Comparison of ENCODE assay signal across 8 cellular contexts in the genomic region with DNA sequence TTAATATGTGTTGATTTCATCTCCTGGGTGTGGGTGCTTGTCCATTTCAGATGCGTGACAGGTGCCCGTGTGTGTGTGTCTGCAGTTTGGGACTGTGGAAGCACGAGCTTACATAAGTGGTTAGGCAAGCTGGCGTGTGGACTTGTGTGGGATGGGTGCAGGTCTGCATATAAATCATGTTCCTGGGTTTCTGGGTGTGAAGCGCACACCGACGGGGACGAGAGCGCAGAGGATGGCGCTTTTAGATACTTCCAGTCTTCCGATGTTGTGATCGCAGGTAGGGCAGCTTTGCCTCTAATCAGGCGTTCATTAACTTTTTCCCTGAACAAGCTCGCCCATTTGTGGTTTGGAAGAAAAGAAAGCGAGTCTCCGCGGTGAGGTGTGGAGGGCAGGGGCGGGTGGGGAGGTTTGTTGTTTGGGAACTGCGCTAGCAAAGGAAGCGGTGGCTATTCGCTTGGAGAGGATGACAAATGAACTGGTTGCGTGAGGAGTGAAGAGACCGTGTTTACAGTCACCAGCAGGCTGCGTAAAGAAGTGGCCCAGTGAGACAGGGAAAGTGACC. TPM values are rescaled to one million over a fixed set of nuclear protein-coding genes. Genes with fewer than 3 reads are reported as not detected.
DNase-seq lines count a peak whose midpoint lies in the region; ATAC-seq and TF ChIP-seq lines count a peak whose summit lies in the region.

No MANE protein-coding gene starts in this region.

- H3K4me1 ChIP-seq in esophagus squamous epithelium (peaks cover 4 to 23% (median 13%) of the 10 kb centered on the region in 3 donors), parathyroid adenoma (peaks cover 5% of the 10 kb centered on the region)

- H3K27ac ChIP-seq in esophagus squamous epithelium (no peak overlapping the region), parathyroid adenoma (no peak overlapping the region), RWPE1 (no peak overlapping the region)

- H3K9ac ChIP-seq in parathyroid adenoma = no peak overlapping the region

- no peaks in the 10 kb centered on the region for H3K79me2 ChIP-seq in parathyroid adenoma

- DNase-seq in ELF-1 (ENCODE audit: low read depth, low spot score) = peak; percentile 45
- peak; percentile 66 for DNase-seq in NCI-H510A treated with DMSO at 0.1 percent for 48 hours (lab: John Stamatoyannopoulos, UW)
- DNase-seq in esophagus squamous epithelium (lab: John Stamatoyannopoulos, UW) = no peak
- no peak for DNase-seq in left colon
- DNase-seq in RWPE1 (ENCODE audit: low spot score) = no peak
- no peak for DNase-seq in NCI-H1048 (lab: John Stamatoyannopoulos, UW)

- H2AFZ ChIP-seq in parathyroid adenoma = peak overlapping the region; percentile 70

- H3K4me3 ChIP-seq in esophagus squamous epithelium (peak overlapping the region in 3 of 4 donors; percentile 28 to 62 (median 44)), parathyroid adenoma (ENCODE audit: low read depth, low read length) (peak overlapping the region; percentile 47)

- peak overlapping the region; percentile 65 for H3K4me2 ChIP-seq in parathyroid adenoma (ENCODE audit: low read length)

- no peak for TF ChIP-seq POLR2A in esophagus squamous epithelium (IDR thresholded peaks at IDR 0.05)

- 1 to 10% methylated on average over 19 to 21 of the region's 24 CpGs for WGBS in esophagus squamous epithelium, 2 donors

- H3K9me3 ChIP-seq in esophagus squamous epithelium (no peaks in the 10 kb centered on the region), parathyroid adenoma (ENCODE audit: control insufficient read depth, low read length) (no peaks in the 10 kb centered on the region)

- CTCF ChIA-PET in RWPE1 (lab: Yijun Ruan, JAX) = interaction anchor here (0.5 kb wide), 1 partner anchor 51 kb away, joined by 4 read pairs; no protein-coding TSS in a partner anchor

- H3K36me3 ChIP-seq in esophagus squamous epithelium (no peaks in the 10 kb centered on the region), parathyroid adenoma (ENCODE audit: control insufficient read depth, insufficient read depth, low read length) (no peaks in the 10 kb centered on the region)

- ATAC-seq in left colon (no peak), HG02610 (IDR thresholded peaks at IDR 0.05; ENCODE audit: unreplicated experiment) (no peak)

- H3K27me3 ChIP-seq in esophagus squamous epithelium (peaks cover 0 to 73% (median 0%) of the 10 kb centered on the region in 4 donors), parathyroid adenoma (ENCODE audit: control insufficient read depth, insufficient read depth, low read length) (no peaks in the 10 kb centered on the region)

- intact Hi-C loops in esophagus squamous epithelium (cut with DNase I) = no loop called here
- intact Hi-C loops in left colon (cut with DNase I, micrococcal nuclease) = no loop called here

- TF ChIP-seq CTCF in esophagus squamous epithelium (IDR thresholded peaks at IDR 0.05) = no peak
- no peak for TF ChIP-seq CTCF in parathyroid adenoma (IDR thresholded peaks at IDR 0.05)
- TF ChIP-seq CTCF in RWPE1 (conservative IDR thresholded peaks at IDR 0.05; ENCODE audit: low read depth) = no peak

- POLR2A ChIA-PET in RWPE1 (lab: Yijun Ruan, JAX; ENCODE audit: low non-redundant PET) = interaction anchor here (0.6 kb wide), 1 partner anchor 51 kb away, joined by 6 read pairs; no protein-coding TSS in a partner anchor

RNA-seq across cellular contexts. Expression of a gene that starts 0.9 kb away (rescaled TPM):
- under 1 TPM in 3 of 4 donors, not detected in 1; 0.06 to 0.76 (median 0.66) TPM for total RNA-seq in esophagus squamous epithelium
- under 1 TPM; 0.43 to 0.78 TPM for total RNA-seq in left colon

Comparison
In these comparisons a context has a peak if more than half of its experiments do, and no peak if none do; other contexts are left out.
1. DNase-seq: peak in ELF-1 (single experiment) and NCI-H510A treated with DMSO at 0.1 percent for 48 hours (single experiment); none in esophagus squamous epithelium (single experiment), left colon (0 of 2), RWPE1 (single experiment) and NCI-H1048 (single experiment).